Comparison of ENCODE assay signal across 15 cellular contexts in the genomic region with DNA sequence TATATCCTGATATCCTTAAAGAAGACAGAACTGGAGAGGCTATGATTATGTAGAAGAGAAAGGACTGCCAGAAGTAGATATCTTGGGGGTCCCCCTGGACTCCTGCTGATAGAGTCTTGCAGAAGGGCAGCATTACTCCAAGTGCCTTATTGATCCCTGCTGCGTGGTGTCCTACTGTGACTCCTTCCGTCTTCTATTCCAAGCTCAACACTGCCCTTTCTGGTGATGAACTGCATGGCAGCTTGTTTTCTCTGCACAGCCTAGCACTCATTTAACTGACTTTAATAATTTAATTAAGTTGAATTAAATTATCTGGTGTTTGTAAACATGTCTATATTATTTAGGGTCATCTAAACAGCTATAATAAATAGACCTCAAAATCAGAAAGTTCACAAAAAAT.
DNase-seq lines count a peak whose midpoint lies in the region; ATAC-seq, FAIRE-seq and TF ChIP-seq lines count a peak whose summit lies in the region.
"Had no signal": no experiment of that assay in that cellular context is flagged by ENCODE, and none has a peak within 500 bp of the region (broad histone marks: within the 10 kb centered on the region; RNA-seq: fewer than 3 reads in every experiment).

No MANE protein-coding gene starts in this region.

- CTCF ChIA-PET in activated CD8-positive, alpha-beta memory T cell treated with anti-CD3 and anti-CD28 coated beads, Interleukin-2, amount 10 ng/mL, durations not matched to agents 7 days and 5 days (lab: Charles Lee) = no interaction called here

- no peaks in the 10 kb centered on the region for H3K9me3 Mint-ChIP-seq in activated CD8-positive, alpha-beta memory T cell treated with anti-CD3 and anti-CD28 coated beads, Interleukin-2, amount 10 ng/mL, durations not matched to agents 7 days and 5 days (ENCODE audit: low read depth)

- no peaks in the 10 kb centered on the region for H3K36me3 Mint-ChIP-seq in activated CD8-positive, alpha-beta memory T cell treated with anti-CD3 and anti-CD28 coated beads, Interleukin-2, amount 10 ng/mL, durations not matched to agents 7 days and 5 days

- no peaks in the 10 kb centered on the region for H3K27me3 Mint-ChIP-seq in activated CD8-positive, alpha-beta memory T cell treated with anti-CD3 and anti-CD28 coated beads, Interleukin-2, amount 10 ng/mL, durations not matched to agents 7 days and 5 days

- DNase-seq in KBM-7 = peak; percentile 1
- peak; percentile 31 for DNase-seq in bronchial epithelial cell (ENCODE audit: low read depth)
- peak; percentile 9 to 42 for DNase-seq in lung microvascular endothelial cell (ENCODE audit: low read depth in 2 of 2)
- DNase-seq in T-helper 9 cell = no peak
- DNase-seq in GM12891 (ENCODE audit: insufficient read length, low spot score) = no peak
- no peak for DNase-seq in anterior cingulate cortex (lab: John Stamatoyannopoulos, UW)
- no peak for DNase-seq in activated CD8-positive, alpha-beta memory T cell treated with anti-CD3 and anti-CD28 coated beads, Interleukin-2, amount 10 ng/mL, durations not matched to agents 7 days and 5 days
- DNase-seq: activated CD4-positive, alpha-beta T cell treated with anti-CD3 and anti-CD28 coated beads, Interleukin-2, amount 50 U/mL, for 4 hours; activated naive CD4-positive, alpha-beta T cell treated with Interleukin-2 at 50 U/mL for 16 hours; cortex of kidney; MV-4-11; posterior cingulate gyrus; T-helper 1 cell had no signal

- ATAC-seq in activated CD8-positive, alpha-beta memory T cell treated with anti-CD3 and anti-CD28 coated beads, Interleukin-2, amount 10 ng/mL, durations not matched to agents 7 days and 5 days = no peak

- H3K4me3 ChIP-seq in bronchial epithelial cell (ENCODE audit: low read depth, low read length) = no peak overlapping the region
- H3K4me3 ChIP-seq: lung had no signal

- no peak overlapping the region for H3K27ac Mint-ChIP-seq in activated CD8-positive, alpha-beta memory T cell treated with anti-CD3 and anti-CD28 coated beads, Interleukin-2, amount 10 ng/mL, durations not matched to agents 7 days and 5 days

- no peaks in the 10 kb centered on the region for H3K4me1 Mint-ChIP-seq in activated CD8-positive, alpha-beta memory T cell treated with anti-CD3 and anti-CD28 coated beads, Interleukin-2, amount 10 ng/mL, durations not matched to agents 7 days and 5 days

- no peak for TF ChIP-seq POLR2A in GM12891 (IDR thresholded peaks at IDR 0.05; ENCODE audit: low read depth, low read length)

- in situ Hi-C loops in KBM-7 (cut with MboI; ENCODE audit: low pct_unique_long_range_greater_than_20kb, low sequenced_read_pairs) = no loop called here

- no peaks in the 10 kb centered on the region for H3K36me3 ChIP-seq in bronchial epithelial cell (ENCODE audit: control insufficient read depth, insufficient read depth, low read length)

- FAIRE-seq in bronchial epithelial cell (lab: Jason Lieb, UNC) = no peak
- FAIRE-seq in GM12891 (lab: Jason Lieb, UNC) = no peak

- H3K4me3 Mint-ChIP-seq in activated CD8-positive, alpha-beta memory T cell treated with anti-CD3 and anti-CD28 coated beads, Interleukin-2, amount 10 ng/mL, durations not matched to agents 7 days and 5 days = no peak overlapping the region

- TF ChIP-seq CTCF in GM12872 (IDR thresholded peaks at IDR 0.05; ENCODE audit: insufficient read depth, low read depth, low read length) = peak; percentile 32; the same call in 1 of the 3 replicates
- peak; percentile 34 for TF ChIP-seq CTCF in bronchial epithelial cell (IDR thresholded peaks at IDR 0.05; ENCODE audit: insufficient read depth, low read length, severe bottlenecking)

- H3K27me3 ChIP-seq in bronchial epithelial cell (ENCODE audit: control insufficient read depth, insufficient read depth, low read length) = no peaks in the 10 kb centered on the region

TF ChIP-seq in GM12891, 5 proteins besides CTCF, POLR2A, EP300 and RAD21:
- TF ChIP-seq TAF1 (IDR thresholded peaks at IDR 0.05; ENCODE audit: low read depth, low read length) (no peak), PAX5 (IDR thresholded peaks at IDR 0.05; ENCODE audit: insufficient read depth, low read length, severe bottlenecking) (no peak), POU2F2 (IDR thresholded peaks at IDR 0.05; ENCODE audit: low read depth, low read length) (no peak), POLR2AphosphoS5 (IDR thresholded peaks at IDR 0.05; ENCODE audit: low read depth, low read length) (no peak), SPI1 (IDR thresholded peaks at IDR 0.05; ENCODE audit: low read depth, low read length) (no peak)

Comparison
In these comparisons a context has a peak if more than half of its experiments do, and no peak if none do; other contexts are left out.
1. DNase-seq: peak in KBM-7 (single experiment), bronchial epithelial cell (single experiment) and lung microvascular endothelial cell (2 of 2); none in T-helper 9 cell (single experiment), GM12891 (single experiment), anterior cingulate cortex (0 of 58) and activated CD8-positive, alpha-beta memory T cell treated with anti-CD3 and anti-CD28 coated beads, Interleukin-2, amount 10 ng/mL, durations not matched to agents 7 days and 5 days (single experiment).